Comparison of ENCODE assay signal across 10 cellular contexts in genomic region chr6:4914412-4915159, GRCh38.
A peak's percentile ranks its signal among the peaks of the same experiment; 100 is the strongest.
DNase-seq lines count a peak whose midpoint lies in the region; ATAC-seq and TF ChIP-seq lines count a peak whose summit lies in the region.
"Had no signal": no experiment of that assay in that cellular context is flagged by ENCODE, and none has a peak within 500 bp of the region (broad histone marks: within the 10 kb centered on the region; RNA-seq: fewer than 3 reads in every experiment).

No MANE protein-coding gene starts in this region.

- no peaks in the 10 kb centered on the region for H3K27me3 ChIP-seq in naive thymus-derived CD4-positive, alpha-beta T cell (ENCODE audit: control insufficient read depth in 2 of 2, insufficient read depth in 2 of 2, low read length in 2 of 2)
- H3K27me3 ChIP-seq in MG63: no peaks in the 10 kb centered on the region

- DNase-seq in AG08396 (ENCODE audit: low spot score) (peak; percentile 57), HT-29 (ENCODE audit: low spot score) (peak; percentile 16), cardiac fibroblast (ENCODE audit: low read depth in 2 of 2) (peak; percentile 45 to 58), T-helper 1 cell (no peak), ecto neural progenitor cell (ENCODE audit: low spot score) (no peak), SKM-1 treated with dmso at 0.1 percent for 144 hours (lab: John Stamatoyannopoulos, UW; ENCODE audit: unreplicated experiment) (no peak), MG63 (no peak)
- no peak for DNase-seq in naive thymus-derived CD4-positive, alpha-beta T cell
- DNase-seq: Caco-2, occipital lobe had no signal

- intact Hi-C loops in naive thymus-derived CD4-positive, alpha-beta T cell (cut with micrococcal nuclease): no loop called here

- H3K27ac ChIP-seq in naive thymus-derived CD4-positive, alpha-beta T cell (ENCODE audit: low read depth, low read length): no peak overlapping the region

- peaks cover 21 to 70% (median 65%) of the 10 kb centered on the region in 7 donors for H3K4me1 Mint-ChIP-seq in naive thymus-derived CD4-positive, alpha-beta T cell

- H3K36me3 Mint-ChIP-seq in naive thymus-derived CD4-positive, alpha-beta T cell: peaks cover 2 to 28% (median 11%) of the 10 kb centered on the region in 5 donors

- H3K36me3 ChIP-seq in naive thymus-derived CD4-positive, alpha-beta T cell (ENCODE audit: control insufficient read depth in 2 of 3, insufficient read depth in 3 of 3, low read length in 3 of 3): no peaks in the 10 kb centered on the region
- H3K36me3 ChIP-seq in MG63: no peaks in the 10 kb centered on the region

- H3K4me1 ChIP-seq in naive thymus-derived CD4-positive, alpha-beta T cell (ENCODE audit: control insufficient read depth in 2 of 2, insufficient read depth in 2 of 2, low read length in 2 of 2): peaks cover 3 to 31% of the 10 kb centered on the region in 2 donors
- H3K4me1 ChIP-seq: Caco-2 had no signal

- CTCF ChIA-PET in naive thymus-derived CD4-positive, alpha-beta T cell (lab: Charles Lee): no interaction called here

- TF ChIP-seq CTCF in cardiac fibroblast (IDR thresholded peaks at IDR 0.05; ENCODE audit: low read depth, low read length): no peak

- peak; percentile 63 for ATAC-seq in naive thymus-derived CD4-positive, alpha-beta T cell

- H3K27ac Mint-ChIP-seq in naive thymus-derived CD4-positive, alpha-beta T cell: peak overlapping the region in 4 of 9 donors; percentile 21 to 75 (median 60)

- no peak overlapping the region for H3K4me3 ChIP-seq in cardiac fibroblast (replicated peaks in 1 of 2; ENCODE audit: low read depth in 2 of 2, low read length in 2 of 2)
- H3K4me3 ChIP-seq in naive thymus-derived CD4-positive, alpha-beta T cell (ENCODE audit: low read length): no peak overlapping the region
- H3K4me3 ChIP-seq in MG63: no peak overlapping the region

- POLR2A ChIA-PET in naive thymus-derived CD4-positive, alpha-beta T cell (lab: Charles Lee): no interaction called here

- no peaks in the 10 kb centered on the region for H3K27me3 Mint-ChIP-seq in naive thymus-derived CD4-positive, alpha-beta T cell

- no peaks in the 10 kb centered on the region for H3K9me3 ChIP-seq in naive thymus-derived CD4-positive, alpha-beta T cell (ENCODE audit: control insufficient read depth in 2 of 3, low read length in 3 of 3)
- no peaks in the 10 kb centered on the region for H3K9me3 ChIP-seq in MG63
- H3K9me3 ChIP-seq: Caco-2 had no signal

- no peaks in the 10 kb centered on the region for H3K9me3 Mint-ChIP-seq in naive thymus-derived CD4-positive, alpha-beta T cell

- H3K4me3 Mint-ChIP-seq in naive thymus-derived CD4-positive, alpha-beta T cell: no peak overlapping the region

Comparison
In these comparisons a context has a peak if more than half of its experiments do, and no peak if none do; other contexts are left out.
1. DNase-seq: peak in AG08396 (single experiment), HT-29 (single experiment) and cardiac fibroblast (2 of 2); none in naive thymus-derived CD4-positive, alpha-beta T cell (0 of 9), T-helper 1 cell (0 of 5), ecto neural progenitor cell (single experiment), SKM-1 treated with dmso at 0.1 percent for 144 hours (single experiment) and MG63 (single experiment).